In the genomic region with DNA sequence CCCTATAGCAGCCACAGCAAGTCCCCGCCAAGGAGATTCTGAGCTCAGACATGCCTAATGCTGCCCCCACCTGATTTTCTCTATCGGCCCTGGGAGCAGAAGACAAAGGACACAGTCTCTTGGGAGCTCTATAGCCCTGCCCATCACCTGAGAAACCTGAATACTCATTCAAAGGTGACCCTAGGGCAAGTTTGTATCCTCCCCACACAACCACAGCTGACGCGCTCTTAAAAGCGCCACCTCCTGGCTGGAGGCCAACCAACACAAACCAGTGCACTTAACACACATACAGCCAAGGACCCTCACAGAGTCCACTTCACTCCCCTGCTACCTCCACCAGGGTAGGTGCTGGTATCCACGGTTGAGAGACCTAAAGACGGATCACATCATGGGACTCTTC, we compare ENCODE assay signal across 17 cellular contexts. TPM values are rescaled to one million over a fixed set of nuclear protein-coding genes. Genes with fewer than 3 reads are reported as not detected.
DNase-seq lines count a peak whose midpoint lies in the region; ATAC-seq, FAIRE-seq and TF ChIP-seq lines count a peak whose summit lies in the region.
"Had no signal": no experiment of that assay in that cellular context is flagged by ENCODE, and none has a peak within 500 bp of the region (broad histone marks: within the 10 kb centered on the region; RNA-seq: fewer than 3 reads in every experiment).

No MANE protein-coding gene starts in this region.

- in situ Hi-C loops in HepG2 (cut with HindIII; ENCODE audit: extremely low pct_ligation_motif_present, low pct_unique_long_range_greater_than_20kb) = no loop called here

- CTCF ChIA-PET in HepG2 (lab: Yijun Ruan, JAX; ENCODE audit: low intra/inter-chr PET ratio, low total read pairs) (no interaction called here), WTC11 (lab: Charles Lee) (interaction anchor here (0.5 to 9.1 kb wide), 29 partner anchors 9 to 233 kb away, joined by 3 to 80 read pairs (median 5); partner anchors contain the start of genes CCDC61, IGFL4, MYPOP and NANOS2)

- H3K36me3 Mint-ChIP-seq in WTC11 = no peaks in the 10 kb centered on the region
- H3K36me3 Mint-ChIP-seq in HFFc6 (ENCODE audit: low read depth) = no peaks in the 10 kb centered on the region
- H3K36me3 Mint-ChIP-seq: natural killer cell treated with Interleukin-12 subunit alpha and Interleukin-12 subunit beta and Interleukin-15 and Interleukin-18, amount 100 ng/mL, for 72 hours had no signal

- H3K27me3 ChIP-seq in HepG2 (ENCODE audit: control insufficient read depth in 1 of 2, insufficient read depth in 2 of 2, low read length in 2 of 2) (no peaks in the 10 kb centered on the region; a peak in 1 of 5 replicates), right lobe of liver (no peaks in the 10 kb centered on the region)

- TF ChIP-seq POLR2A in HepG2 (IDR thresholded peaks at IDR 0.05; ENCODE audit: insufficient read depth in 1 of 2, low read depth in 2 of 2, low read length in 2 of 2) (no peak), right lobe of liver (IDR thresholded peaks at IDR 0.05) (no peak)

- H3K9me3 ChIP-seq in HepG2 (ENCODE audit: low read length) (no peaks in the 10 kb centered on the region), right lobe of liver (no peaks in the 10 kb centered on the region)
- H3K9me3 ChIP-seq: gastrocnemius medialis, left lung had no signal

- no peak overlapping the region for H3K4me3 ChIP-seq in HepG2 (replicated peaks in 1 of 3; ENCODE audit: insufficient read depth in 1 of 3, low read depth in 2 of 3, low read length in 3 of 3)
- H3K4me3 ChIP-seq in right lobe of liver = no peak overlapping the region
- no peak overlapping the region for H3K4me3 ChIP-seq in Jurkat, Clone E6-1 (ENCODE audit: low read length)
- H3K4me3 ChIP-seq: gastrocnemius medialis, left lung, sigmoid colon had no signal

- DNase-seq in HepG2 (ENCODE audit: low spot score) (no peak), right lobe of liver (no peak), WTC11 (ENCODE audit: low spot score) (peak; percentile 79), urothelium cell line (ENCODE audit: low spot score) (no peak), HFFc6 (no peak), superior temporal gyrus (ENCODE audit: extremely low spot score) (no peak)
- DNase-seq in Jurkat, Clone E6-1 (ENCODE audit: low read depth, low spot score) = peak; percentile 18
- DNase-seq in stimulated activated CD8-positive, alpha-beta memory T cell treated with anti-CD3 and anti-CD28 coated beads, Interleukin-4, amount 100 ng/mL, for 48 hours = peak; percentile 29
- DNase-seq: activated CD4-positive, CD25-positive, alpha-beta regulatory T cell; activated T-cell treated with anti-CD3 and anti-CD28 coated beads, Interleukin-2, amount 50 U/mL, for 1 hour; effector CD4-positive, alpha-beta T cell; gastrocnemius medialis; left lung; MV-4-11; sigmoid colon had no signal

- H3K36me3 ChIP-seq in HepG2 (replicated peaks in 1 of 2; ENCODE audit: control insufficient read depth in 1 of 2, insufficient read depth in 2 of 2, low read length in 2 of 2) = no peaks in the 10 kb centered on the region
- no peaks in the 10 kb centered on the region for H3K36me3 ChIP-seq in right lobe of liver
- H3K36me3 ChIP-seq: gastrocnemius medialis, left lung, sigmoid colon had no signal

- ATAC-seq in HepG2 (peak; percentile 33; the same call in 1 of the 3 replicates), right lobe of liver (no peak), WTC11 (peak; percentile 99)
- ATAC-seq: gastrocnemius medialis; left lung; natural killer cell treated with Interleukin-12 subunit alpha and Interleukin-12 subunit beta and Interleukin-15 and Interleukin-18, amount 100 ng/mL, for 72 hours had no signal

- TF ChIP-seq CTCF in HepG2 (CRISPR knock-in tag; IDR thresholded peaks at IDR 0.05) (peak; percentile 52), right lobe of liver (IDR thresholded peaks at IDR 0.05) (no peak), WTC11 (IDR thresholded peaks at IDR 0.05) (peak; percentile 37; the same call in 1 of the 2 replicates), HFFc6 (IDR thresholded peaks at IDR 0.05) (no peak)

- H3K4me1 ChIP-seq in HepG2 (ENCODE audit: insufficient read depth, low read length) (peaks cover 6% of the 10 kb centered on the region; the same call in 1 of the 2 replicates), right lobe of liver (no peaks in the 10 kb centered on the region)
- H3K4me1 ChIP-seq: gastrocnemius medialis, left lung, sigmoid colon had no signal

- H2AFZ ChIP-seq in HepG2 (ENCODE audit: low read length) = no peak overlapping the region

- no peak overlapping the region for H3K4me2 ChIP-seq in HepG2 (ENCODE audit: low read depth, low read length)

- TF ChIP-seq EP300 in HepG2 (IDR thresholded peaks at IDR 0.05; ENCODE audit: low read depth in 2 of 2, low read length in 2 of 2) (no peak), HepG2 (CRISPR knock-in tag; IDR thresholded peaks at IDR 0.05; ENCODE audit: borderline replicate concordance) (no peak)

- BruUV-seq in HepG2 (replicated peaks; lab: Mats Ljungman, UMichigan) = no TSS peak

- H3K79me2 ChIP-seq in HepG2 (ENCODE audit: insufficient read depth, low read length) = no peaks in the 10 kb centered on the region

- WGBS in HepG2 (ENCODE audit: low lambda C conversion rate) = 47% methylated on average over 7 of the region's 7 CpGs
- 50% methylated on average over 4 of the region's 7 CpGs for WGBS in right lobe of liver (ENCODE audit: insufficient coverage, low coverage, low lambda C conversion rate, missing lambda C conversion rate)

- H4K20me1 ChIP-seq in HepG2 (ENCODE audit: insufficient read depth, low read length) = no peaks in the 10 kb centered on the region

- intact Hi-C loops in HepG2 (cut with micrococcal nuclease; ENCODE audit: unreplicated experiment) = no loop called here
- intact Hi-C loops in right lobe of liver (cut with DNase I) = no loop called here

- no peak overlapping the region for H3K9ac ChIP-seq in HepG2 (ENCODE audit: insufficient read depth, low read depth, low read length)

- H3K27ac Mint-ChIP-seq in WTC11 = no peak overlapping the region; the same call in 1 of the 2 replicates
- no peak overlapping the region for H3K27ac Mint-ChIP-seq in HFFc6
- H3K27ac Mint-ChIP-seq: natural killer cell treated with Interleukin-12 subunit alpha and Interleukin-12 subunit beta and Interleukin-15 and Interleukin-18, amount 100 ng/mL, for 72 hours had no signal

- H3K27me3 Mint-ChIP-seq in WTC11 (ENCODE audit: low read depth) = peaks cover 74% of the 10 kb centered on the region
- peaks cover 64% of the 10 kb centered on the region for H3K27me3 Mint-ChIP-seq in HFFc6 (ENCODE audit: insufficient read depth)

- no peak overlapping the region for H3K4me3 Mint-ChIP-seq in WTC11
- no peak overlapping the region for H3K4me3 Mint-ChIP-seq in HFFc6
- H3K4me3 Mint-ChIP-seq: natural killer cell treated with Interleukin-12 subunit alpha and Interleukin-12 subunit beta and Interleukin-15 and Interleukin-18, amount 100 ng/mL, for 72 hours had no signal

- POLR2A ChIA-PET in HepG2 (lab: Yijun Ruan, JAX) (no interaction called here), WTC11 (lab: Charles Lee) (interaction anchor here (0.8 kb wide), 1 partner anchor 162 kb away, joined by 4 read pairs; no protein-coding TSS in a partner anchor)

- FAIRE-seq in HepG2 (lab: Jason Lieb, UNC) (no peak), urothelium cell line (lab: Jason Lieb, UNC) (no peak)

- H3K4me1 Mint-ChIP-seq in WTC11 = no peaks in the 10 kb centered on the region
- no peaks in the 10 kb centered on the region for H3K4me1 Mint-ChIP-seq in HFFc6 (ENCODE audit: low read depth)

- TF ChIP-seq RAD21 in HepG2 (CRISPR knock-in tag; IDR thresholded peaks at IDR 0.05) = no peak

- H3K9me3 Mint-ChIP-seq in WTC11 (peaks cover 21% of the 10 kb centered on the region), HFFc6 (no peaks in the 10 kb centered on the region)
- H3K9me3 Mint-ChIP-seq: natural killer cell treated with Interleukin-12 subunit alpha and Interleukin-12 subunit beta and Interleukin-15 and Interleukin-18, amount 100 ng/mL, for 72 hours had no signal

- H3K27ac ChIP-seq in HepG2 (ENCODE audit: extremely low read length, insufficient read depth, low read length) = no peak overlapping the region
- no peak overlapping the region for H3K27ac ChIP-seq in right lobe of liver
- H3K27ac ChIP-seq: gastrocnemius medialis, left lung, sigmoid colon had no signal

RNA-seq across cellular contexts. Expression of gene IGFL4, which starts 8.8 kb away (rescaled TPM):
- total RNA-seq in HepG2 (2016; rRNA removed; fragmentation: Illumina TruSeq; extraction: Trizol) (0.20 and 1.4 TPM in 2 replicates), right lobe of liver (not detected), WTC11 (2021) (0.20 to 0.37 TPM (median 0.34 TPM) in 3 replicates)
- 0.09 TPM in 1 of 2 replicates, not detected in the other for total RNA-seq in HepG2 (2016; cell fraction: cytosol; rRNA removed; fragmentation: Illumina TruSeq; extraction: Trizol; ENCODE audit: low read depth)
- total RNA-seq in HepG2 (2016; cell fraction: insoluble cytoplasmic fraction; rRNA removed; fragmentation: Illumina TruSeq; extraction: Trizol) = 0.27 and 1.5 TPM in 2 replicates
- total RNA-seq in HepG2 (2016; cell fraction: membrane; rRNA removed; fragmentation: Illumina TruSeq; extraction: Trizol) = 0.28 and 0.43 TPM in 2 replicates
- 3.3 and 3.7 TPM in 2 replicates for total RNA-seq in HepG2 (2016; cell fraction: nucleus; rRNA removed; fragmentation: Illumina TruSeq; extraction: Trizol)
- 1.1 and 1.2 TPM in 2 replicates for polyA plus RNA-seq in HepG2 (2011; rRNA removed)
- polyA plus RNA-seq in HepG2 (2011; cell fraction: cytosol; rRNA removed) = 0.09 and 0.18 TPM in 2 replicates
- polyA plus RNA-seq in HepG2 (2011; cell fraction: nucleus; rRNA removed) = 5.3 and 5.9 TPM in 2 replicates
- 0.47 and 0.83 TPM in 2 replicates for polyA plus RNA-seq in HepG2 (2012)
- polyA plus RNA-seq in HepG2 (2016; cell fraction: cytosol; fragmentation: Illumina TruSeq; extraction: Trizol; ENCODE audit: low read depth) = 0.05 TPM in 1 of 2 replicates, not detected in the other
- polyA plus RNA-seq in HepG2 (2016; cell fraction: insoluble cytoplasmic fraction; fragmentation: Illumina TruSeq; extraction: Trizol; ENCODE audit: low read depth) = 0.14 and 0.24 TPM in 2 replicates
- polyA plus RNA-seq in HepG2 (2016; cell fraction: membrane; fragmentation: Illumina TruSeq; extraction: Trizol; ENCODE audit: low read depth) = 0.06 and 0.22 TPM in 2 replicates
- 7.1 and 7.2 TPM in 2 replicates for polyA plus RNA-seq in HepG2 (2016; cell fraction: nucleus; fragmentation: Illumina TruSeq; extraction: Trizol; ENCODE audit: insufficient read depth, low read depth)
- polyA minus RNA-seq in HepG2 (2011; rRNA and poly(A)+ RNA removed; ENCODE audit: low replicate concordance) = 0.07 and 0.10 TPM in 2 replicates
- polyA minus RNA-seq in HepG2 (2011; cell fraction: cytosol; rRNA and poly(A)+ RNA removed) = not detected in 2 replicates
- polyA minus RNA-seq in HepG2 (2011; cell fraction: nucleus; rRNA and poly(A)+ RNA removed) = 1.7 and 2.2 TPM in 2 replicates
- polyA plus RNA-seq in Jurkat, Clone E6-1 (2012; ENCODE audit: insufficient read depth, insufficient read length) = not detected
- total RNA-seq in HFFc6 (2021; fragmentation: NEBNext Ultra II Directional; extraction: Animal tissue kit (Norgen Biotek cat#: 25700)) = not detected
- total RNA-seq: gastrocnemius medialis; left lung; natural killer cell treated with Interleukin-12 subunit alpha and Interleukin-12 subunit beta and Interleukin-15 and Interleukin-18, amount 100 ng/mL, for 72 hours; sigmoid colon had no signal
- polyA plus RNA-seq: BJ, sigmoid colon had no signal

RNA-seq across cellular contexts. Expression of gene PGLYRP1, which starts 26.7 kb away (rescaled TPM):
- not detected in 2 replicates for total RNA-seq in HepG2 (2016; rRNA removed; fragmentation: Illumina TruSeq; extraction: Trizol)
- total RNA-seq in HepG2 (2016; cell fraction: cytosol; rRNA removed; fragmentation: Illumina TruSeq; extraction: Trizol; ENCODE audit: low read depth) = not detected in 2 replicates
- total RNA-seq in HepG2 (2016; cell fraction: insoluble cytoplasmic fraction; rRNA removed; fragmentation: Illumina TruSeq; extraction: Trizol) = not detected in 2 replicates
- not detected in 2 replicates for total RNA-seq in HepG2 (2016; cell fraction: membrane; rRNA removed; fragmentation: Illumina TruSeq; extraction: Trizol)
- not detected in 2 replicates for total RNA-seq in HepG2 (2016; cell fraction: nucleus; rRNA removed; fragmentation: Illumina TruSeq; extraction: Trizol)
- polyA plus RNA-seq in HepG2 (2011; rRNA removed) = not detected in 2 replicates
- polyA plus RNA-seq in HepG2 (2011; cell fraction: cytosol; rRNA removed) = not detected in 2 replicates
- polyA plus RNA-seq in HepG2 (2011; cell fraction: nucleus; rRNA removed) = not detected in 2 replicates
- polyA plus RNA-seq in HepG2 (2012) = not detected in 2 replicates
- not detected in 2 replicates for polyA plus RNA-seq in HepG2 (2016; cell fraction: cytosol; fragmentation: Illumina TruSeq; extraction: Trizol; ENCODE audit: low read depth)
- not detected in 2 replicates for polyA plus RNA-seq in HepG2 (2016; cell fraction: insoluble cytoplasmic fraction; fragmentation: Illumina TruSeq; extraction: Trizol; ENCODE audit: low read depth)
- polyA plus RNA-seq in HepG2 (2016; cell fraction: membrane; fragmentation: Illumina TruSeq; extraction: Trizol; ENCODE audit: low read depth) = not detected in 2 replicates
- not detected in 2 replicates for polyA plus RNA-seq in HepG2 (2016; cell fraction: nucleus; fragmentation: Illumina TruSeq; extraction: Trizol; ENCODE audit: insufficient read depth, low read depth)
- not detected in 2 replicates for polyA minus RNA-seq in HepG2 (2011; rRNA and poly(A)+ RNA removed; ENCODE audit: low replicate concordance)
- not detected in 2 replicates for polyA minus RNA-seq in HepG2 (2011; cell fraction: cytosol; rRNA and poly(A)+ RNA removed)
- not detected in 2 replicates for polyA minus RNA-seq in HepG2 (2011; cell fraction: nucleus; rRNA and poly(A)+ RNA removed)
- total RNA-seq in right lobe of liver = 1 to 10 TPM in 1 of 6 experiments, under 1 TPM in 1, not detected in 4; 0.86 to 1.1 TPM
- polyA plus RNA-seq in Jurkat, Clone E6-1 (2012; ENCODE audit: insufficient read depth, insufficient read length) = not detected
- total RNA-seq in WTC11 (2021) = not detected in 3 replicates
- total RNA-seq in HFFc6 (2021; fragmentation: NEBNext Ultra II Directional; extraction: Animal tissue kit (Norgen Biotek cat#: 25700)) = not detected
- total RNA-seq: gastrocnemius medialis; natural killer cell treated with Interleukin-12 subunit alpha and Interleukin-12 subunit beta and Interleukin-15 and Interleukin-18, amount 100 ng/mL, for 72 hours; sigmoid colon had no signal
- polyA plus RNA-seq: BJ had no signal

RNA-seq across cellular contexts. Expression of gene CCDC61, which starts 54.3 kb away (rescaled TPM):
- total RNA-seq in HepG2 (2016; rRNA removed; fragmentation: Illumina TruSeq; extraction: Trizol) (3.3 and 4.2 TPM in 2 replicates), right lobe of liver (1 to 10 TPM; 5.8 to 9.7 (median 8.1) TPM), WTC11 (2021) (25.2 to 33.7 TPM (median 26.6 TPM) in 3 replicates)
- total RNA-seq in HepG2 (2016; cell fraction: cytosol; rRNA removed; fragmentation: Illumina TruSeq; extraction: Trizol; ENCODE audit: low read depth) = 0.53 and 0.71 TPM in 2 replicates
- total RNA-seq in HepG2 (2016; cell fraction: insoluble cytoplasmic fraction; rRNA removed; fragmentation: Illumina TruSeq; extraction: Trizol) = 2.2 and 3.8 TPM in 2 replicates
- total RNA-seq in HepG2 (2016; cell fraction: membrane; rRNA removed; fragmentation: Illumina TruSeq; extraction: Trizol) = 0.74 and 1.1 TPM in 2 replicates
- 4.0 and 4.2 TPM in 2 replicates for total RNA-seq in HepG2 (2016; cell fraction: nucleus; rRNA removed; fragmentation: Illumina TruSeq; extraction: Trizol)
- polyA plus RNA-seq in HepG2 (2011; rRNA removed) = 4.9 and 6.0 TPM in 2 replicates
- 3.1 and 4.4 TPM in 2 replicates for polyA plus RNA-seq in HepG2 (2011; cell fraction: cytosol; rRNA removed)
- 22.6 and 26.0 TPM in 2 replicates for polyA plus RNA-seq in HepG2 (2011; cell fraction: nucleus; rRNA removed)
- polyA plus RNA-seq in HepG2 (2012) = 4.4 and 5.7 TPM in 2 replicates
- 0.61 and 0.75 TPM in 2 replicates for polyA plus RNA-seq in HepG2 (2016; cell fraction: cytosol; fragmentation: Illumina TruSeq; extraction: Trizol; ENCODE audit: low read depth)
- polyA plus RNA-seq in HepG2 (2016; cell fraction: insoluble cytoplasmic fraction; fragmentation: Illumina TruSeq; extraction: Trizol; ENCODE audit: low read depth) = 4.7 and 5.4 TPM in 2 replicates
- polyA plus RNA-seq in HepG2 (2016; cell fraction: membrane; fragmentation: Illumina TruSeq; extraction: Trizol; ENCODE audit: low read depth) = 0.81 and 1.2 TPM in 2 replicates
- 12.9 and 13.8 TPM in 2 replicates for polyA plus RNA-seq in HepG2 (2016; cell fraction: nucleus; fragmentation: Illumina TruSeq; extraction: Trizol; ENCODE audit: insufficient read depth, low read depth)
- 4.8 and 6.4 TPM in 2 replicates for polyA minus RNA-seq in HepG2 (2011; rRNA and poly(A)+ RNA removed; ENCODE audit: low replicate concordance)
- 1.9 and 2.6 TPM in 2 replicates for polyA minus RNA-seq in HepG2 (2011; cell fraction: cytosol; rRNA and poly(A)+ RNA removed)
- polyA minus RNA-seq in HepG2 (2011; cell fraction: nucleus; rRNA and poly(A)+ RNA removed) = 8.2 and 9.9 TPM in 2 replicates
- polyA plus RNA-seq in Jurkat, Clone E6-1 (2012; ENCODE audit: insufficient read depth, insufficient read length) = 27.8 TPM
- 10 to 100 TPM in 3 of 6 experiments, 1 to 10 TPM in 3; 8.6 to 13.1 (median 11.0) TPM for total RNA-seq in HFFc6 (2021; fragmentation: NEBNext Ultra II Directional; extraction: Animal tissue kit (Norgen Biotek cat#: 25700))

Comparison
In these comparisons a context has a peak if more than half of its experiments do, and no peak if none do; other contexts are left out.
1. ATAC-seq: peak in HepG2 (single experiment) and WTC11 (single experiment); none in right lobe of liver (0 of 4).
2. CTCF ChIP-seq: peak in HepG2 (single experiment) and WTC11 (single experiment); none in right lobe of liver (0 of 4) and HFFc6 (single experiment).
3. DNase-seq: peak in Jurkat, Clone E6-1 (single experiment), WTC11 (single experiment) and stimulated activated CD8-positive, alpha-beta memory T cell treated with anti-CD3 and anti-CD28 coated beads, Interleukin-4, amount 100 ng/mL, for 48 hours (single experiment); none in HepG2 (single experiment), right lobe of liver (0 of 3), urothelium cell line (single experiment), HFFc6 (single experiment) and superior temporal gyrus (single experiment).
4. Of the 50 proteins assayed by ChIP-seq in both HepG2 and WTC11: peak only in HepG2: none; only in WTC11: none; in both: CTCF; in neither: 49.